In genomic region chr7:4838626-4839334, GRCh38 we compare ENCODE assay signal across 2 cellular contexts.
TF ChIP-seq lines count a peak whose summit lies in the region.

No MANE protein-coding gene starts in this region.

TF ChIP-seq in HepG2, 621 proteins besides CTCF, POLR2A, EP300 and RAD21:
- TF ChIP-seq CREB1 (IDR thresholded peaks at IDR 0.05) (peak; percentile 59; the same call in 1 of the 2 replicates), CREB1 (CRISPR knock-in tag; IDR thresholded peaks at IDR 0.05) (no peak), MNT (IDR thresholded peaks at IDR 0.05) (peak; percentile 74), SKI (IDR thresholded peaks at IDR 0.05; ENCODE audit: partially characterized antibody) (no peak), ZNF687 (CRISPR knock-in tag; IDR thresholded peaks at IDR 0.05) (peak; percentile 32; the same call in 1 of the 2 replicates), ZFX (CRISPR knock-in tag; IDR thresholded peaks at IDR 0.05; ENCODE audit: low read depth) (peak; percentile 46; the same call in 1 of the 2 replicates), ZBTB49 (CRISPR knock-in tag; IDR thresholded peaks at IDR 0.05; ENCODE audit: borderline replicate concordance) (no peak), TP53 (CRISPR knock-in tag; conservative IDR thresholded peaks at IDR 0.05) (no peak), TFAP4 (IDR thresholded peaks at IDR 0.05; ENCODE audit: borderline replicate concordance, low read depth) (peak; percentile 23; the same call in 1 of the 2 replicates), ZFY (CRISPR knock-in tag; IDR thresholded peaks at IDR 0.05) (no peak), RARG (CRISPR knock-in tag; IDR thresholded peaks at IDR 0.05; ENCODE audit: low read depth) (no peak), HNRNPL (IDR thresholded peaks at IDR 0.05; ENCODE audit: low read depth, low read length) (0 out of 2 replicates have a peak, but pooled peaks have one; percentile 57), BHLHE40 (IDR thresholded peaks at IDR 0.05; ENCODE audit: low read length) (peak; percentile 62), ZBTB21 (CRISPR knock-in tag; IDR thresholded peaks at IDR 0.05) (peak; percentile 33; the same call in 1 of the 2 replicates), USF2 (IDR thresholded peaks at IDR 0.05; ENCODE audit: low read depth, low read length) (0 out of 2 replicates have a peak, but pooled peaks have one; percentile 6), USF2 (CRISPR knock-in tag; IDR thresholded peaks at IDR 0.05; ENCODE audit: borderline replicate concordance) (no peak)

TF ChIP-seq in H1, 55 proteins besides CTCF, POLR2A, EP300 and RAD21:
- no peak for TF ChIP-seq ASH2L (IDR thresholded peaks at IDR 0.05; ENCODE audit: low read length)
- TF ChIP-seq CHD1 (IDR thresholded peaks at IDR 0.05; ENCODE audit: low read depth, low read length), result no peak
- TF ChIP-seq MAX (IDR thresholded peaks at IDR 0.05), result no peak
- no peak for TF ChIP-seq EGR1 (IDR thresholded peaks at IDR 0.05; ENCODE audit: borderline replicate concordance, low read depth, low read length)
- TF ChIP-seq FOSL1 (IDR thresholded peaks at IDR 0.05; ENCODE audit: insufficient read depth, low read depth, low read length), result no peak
